In the genomic region with DNA sequence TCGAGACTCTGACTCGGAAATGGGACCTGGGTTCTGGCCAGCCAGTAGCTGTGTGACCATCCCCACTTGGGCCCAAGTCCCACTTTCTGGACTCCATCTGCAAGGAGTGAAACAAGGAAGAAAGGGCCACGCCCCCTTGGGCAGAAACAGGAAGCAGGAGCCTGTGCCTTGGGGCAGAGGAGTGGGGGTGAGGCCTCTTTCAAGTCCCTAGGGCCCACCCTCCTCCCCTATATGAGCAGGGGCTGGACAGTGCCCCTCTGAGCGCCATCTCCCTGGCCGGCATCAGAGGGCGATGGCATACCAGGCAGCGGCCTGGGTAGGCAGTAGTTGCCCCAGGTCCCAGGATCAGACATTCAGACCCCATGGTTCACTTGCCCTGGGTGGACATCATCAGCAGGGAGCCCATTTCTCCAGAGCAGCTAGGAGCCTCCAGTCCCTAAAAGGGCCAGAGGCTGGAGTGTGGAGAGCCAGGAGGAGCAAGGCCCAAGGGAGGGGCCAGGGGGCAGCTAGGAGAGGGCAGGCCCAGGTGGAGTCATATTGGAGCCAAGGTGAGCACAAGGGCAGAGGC, we compare ENCODE assay signal across 9 cellular contexts. TPM values are rescaled to one million over a fixed set of nuclear protein-coding genes. Genes with fewer than 3 reads are reported as not detected.
A peak's percentile ranks its signal among the peaks of the same experiment; 100 is the strongest.
DNase-seq lines count a peak whose midpoint lies in the region; ATAC-seq and TF ChIP-seq lines count a peak whose summit lies in the region.
"Had no signal": no experiment of that assay in that cellular context is flagged by ENCODE, and none has a peak within 500 bp of the region (broad histone marks: within the 10 kb centered on the region; RNA-seq: fewer than 3 reads in every experiment).

No MANE protein-coding gene starts in this region.

- H3K4me1 ChIP-seq in SJSA1 (replicated peaks): peaks cover 70% of the 10 kb centered on the region
- H3K4me1 ChIP-seq in foreskin keratinocyte: peaks cover 26% of the 10 kb centered on the region

- no peak overlapping the region for H3K27ac Mint-ChIP-seq in natural killer cell treated with Interleukin-12 subunit alpha and Interleukin-12 subunit beta and Interleukin-15 and Interleukin-18, amount 100 ng/mL, for 72 hours

- H3K9me3 ChIP-seq in SJSA1 (replicated peaks): no peaks in the 10 kb centered on the region

- peak; percentile 21 for TF ChIP-seq CTCF in foreskin keratinocyte (conservative IDR thresholded peaks at IDR 0.05)

- H3K9me3 Mint-ChIP-seq in natural killer cell treated with Interleukin-12 subunit alpha and Interleukin-12 subunit beta and Interleukin-15 and Interleukin-18, amount 100 ng/mL, for 72 hours: no peaks in the 10 kb centered on the region

- H3K36me3 ChIP-seq in SJSA1: peaks cover 86% of the 10 kb centered on the region

- DNase-seq in GM04504 (ENCODE audit: low read depth): peak; percentile 78
- peak; percentile 64 to 80 for DNase-seq in SJSA1 (ENCODE audit: low read depth in 1 of 2, low spot score in 2 of 2)
- no peak for DNase-seq in foreskin keratinocyte
- peak; percentile 77 for DNase-seq in sciatic nerve (ENCODE audit: low spot score)
- DNase-seq in natural killer cell treated with Interleukin-12 subunit alpha and Interleukin-12 subunit beta and Interleukin-15 and Interleukin-18, amount 100 ng/mL, for 72 hours (ENCODE audit: low spot score): no peak
- DNase-seq in Ammon's horn (ENCODE audit: low spot score): no peak
- DNase-seq in D341Med (ENCODE audit: low spot score): no peak
- no peak for DNase-seq in GM19240 (ENCODE audit: insufficient read length, low spot score)

- no peak for ATAC-seq in foreskin keratinocyte
- ATAC-seq in sciatic nerve: no peak
- no peak for ATAC-seq in natural killer cell treated with Interleukin-12 subunit alpha and Interleukin-12 subunit beta and Interleukin-15 and Interleukin-18, amount 100 ng/mL, for 72 hours

- H3K4me3 Mint-ChIP-seq in natural killer cell treated with Interleukin-12 subunit alpha and Interleukin-12 subunit beta and Interleukin-15 and Interleukin-18, amount 100 ng/mL, for 72 hours: no peak overlapping the region

- H3K36me3 Mint-ChIP-seq in natural killer cell treated with Interleukin-12 subunit alpha and Interleukin-12 subunit beta and Interleukin-15 and Interleukin-18, amount 100 ng/mL, for 72 hours: no peaks in the 10 kb centered on the region

- H3K4me3 ChIP-seq in SJSA1: no peak overlapping the region

- intact Hi-C loops in sciatic nerve (cut with DNase I): no loop called here

- H3K27ac ChIP-seq in SJSA1: peak overlapping the region; percentile 92
- H3K27ac ChIP-seq in foreskin keratinocyte: peak overlapping the region; percentile 57

- H3K27me3 ChIP-seq in SJSA1 (replicated peaks) (no peaks in the 10 kb centered on the region), foreskin keratinocyte (no peaks in the 10 kb centered on the region)

- peaks cover 0 to 5% of the 10 kb centered on the region in 2 donors for H3K4me1 Mint-ChIP-seq in natural killer cell treated with Interleukin-12 subunit alpha and Interleukin-12 subunit beta and Interleukin-15 and Interleukin-18, amount 100 ng/mL, for 72 hours (ENCODE audit: low read depth in 2 of 2)

- H3K27me3 Mint-ChIP-seq in natural killer cell treated with Interleukin-12 subunit alpha and Interleukin-12 subunit beta and Interleukin-15 and Interleukin-18, amount 100 ng/mL, for 72 hours: peaks cover 14 to 42% of the 10 kb centered on the region in 2 donors

RNA-seq across cellular contexts. Expression of a gene that starts 7.1 kb away (rescaled TPM):
- 86.6 and 93.5 TPM in 2 replicates for total RNA-seq in SJSA1 (2014; rRNA removed; shearing (Covaris generic))
- total RNA-seq in foreskin keratinocyte: 78.2 and 80.5 TPM in 2 replicates
- polyA plus RNA-seq in foreskin keratinocyte: 71.8 and 72.2 TPM in 2 replicates
- total RNA-seq in sciatic nerve: 71.7 TPM
- not detected for total RNA-seq in natural killer cell treated with Interleukin-12 subunit alpha and Interleukin-12 subunit beta and Interleukin-15 and Interleukin-18, amount 100 ng/mL, for 72 hours

RNA-seq across cellular contexts. Expression of a gene that starts 25.5 kb away (rescaled TPM):
- total RNA-seq in SJSA1 (2014; rRNA removed; shearing (Covaris generic)): not detected in 2 replicates
- total RNA-seq in foreskin keratinocyte (not detected in 2 replicates), sciatic nerve (2.7 TPM)
- not detected in 2 replicates for polyA plus RNA-seq in foreskin keratinocyte
- not detected for total RNA-seq in natural killer cell treated with Interleukin-12 subunit alpha and Interleukin-12 subunit beta and Interleukin-15 and Interleukin-18, amount 100 ng/mL, for 72 hours
- polyA plus RNA-seq: neural cell had no signal

RNA-seq across cellular contexts. Expression of a gene that starts 37.3 kb away (rescaled TPM):
- not detected in 2 replicates for total RNA-seq in SJSA1 (2014; rRNA removed; shearing (Covaris generic))
- total RNA-seq in foreskin keratinocyte (not detected in 2 replicates), sciatic nerve (7.3 TPM)
- polyA plus RNA-seq in foreskin keratinocyte: not detected in 2 replicates
- not detected for total RNA-seq in natural killer cell treated with Interleukin-12 subunit alpha and Interleukin-12 subunit beta and Interleukin-15 and Interleukin-18, amount 100 ng/mL, for 72 hours
- polyA plus RNA-seq: neural cell had no signal

Comparison
In these comparisons a context has a peak if more than half of its experiments do, and no peak if none do; other contexts are left out.
1. DNase-seq: peak in GM04504 (single experiment), SJSA1 (2 of 2) and sciatic nerve (single experiment); none in foreskin keratinocyte (0 of 2), natural killer cell treated with Interleukin-12 subunit alpha and Interleukin-12 subunit beta and Interleukin-15 and Interleukin-18, amount 100 ng/mL, for 72 hours (single experiment), Ammon's horn (single experiment), D341Med (single experiment) and GM19240 (single experiment).
2. RNA of a gene that starts 7.1 kb away (total RNA-seq): 86.6 to 93.5 TPM in SJSA1, 78.2 to 80.5 TPM in foreskin keratinocyte and 71.7 TPM in sciatic nerve (single experiment); not detected in natural killer cell treated with Interleukin-12 subunit alpha and Interleukin-12 subunit beta and Interleukin-15 and Interleukin-18, amount 100 ng/mL, for 72 hours; every median in the first group is over 10 times any median in the second.